In genomic region chr9:109110326-109111014, GRCh38 we compare ENCODE assay signal across 1 cellular context.
A peak's percentile ranks its signal among the peaks of the same experiment; 100 is the strongest.
TF ChIP-seq lines count a peak whose summit lies in the region.

No MANE protein-coding gene starts in this region.

TF ChIP-seq in HCT116, 20 proteins besides CTCF, POLR2A, EP300 and RAD21 (continued from another document):
- TF ChIP-seq ZBTB33 (IDR thresholded peaks at IDR 0.05; ENCODE audit: extremely low read depth, insufficient replicate concordance, low read length) (no peak), ATF3 (IDR thresholded peaks at IDR 0.05) (no peak), SRF (IDR thresholded peaks at IDR 0.05; ENCODE audit: low read depth) (0 out of 2 replicates have a peak, but pooled peaks have one; percentile 41)
